ENCODE assay signal across 17 cellular contexts in the genomic region with DNA sequence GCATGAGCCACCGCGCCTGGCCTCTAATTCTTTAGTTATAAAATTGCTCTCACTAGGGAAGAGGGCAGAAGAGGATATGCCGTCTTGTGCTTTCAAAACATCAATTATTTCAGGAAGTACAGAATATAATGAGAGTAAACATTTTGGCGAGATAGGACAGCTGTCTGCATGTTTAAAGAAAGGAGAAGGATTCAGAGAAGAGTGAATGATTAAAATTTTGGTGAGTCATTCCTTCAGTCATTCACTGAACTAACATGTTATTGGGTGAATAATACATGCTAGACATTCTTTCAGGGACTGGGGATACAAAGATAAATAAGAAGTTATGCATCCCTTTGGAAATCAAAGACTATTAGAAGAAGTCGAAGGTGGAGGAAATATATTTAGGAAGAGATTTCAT.
"Had no signal": no experiment of that assay in that cellular context is flagged by ENCODE, and none has a peak within 500 bp of the region (broad histone marks: within the 10 kb centered on the region; RNA-seq: fewer than 3 reads in every experiment).

No MANE protein-coding gene starts in this region.

- H3K27ac ChIP-seq: adrenal gland, prostate gland, right lobe of liver, spleen, tibial nerve had no signal

- H3K4me3 Mint-ChIP-seq: activated CD4-positive, alpha-beta T cell treated with anti-CD3 and anti-CD28 coated beads, Interleukin-2, amount 10 ng/mL, durations not matched to agents 24 days and 14 days; activated naive CD4-positive, alpha-beta T cell treated with anti-CD3 and anti-CD28 coated beads, Interleukin-2, amount 10 ng/mL, durations not matched to agents 7 days and 5 days; endodermal cell; natural killer cell treated with Interleukin-12 subunit alpha and Interleukin-12 subunit beta and Interleukin-15 and Interleukin-18, amount 100 ng/mL, for 72 hours; stimulated activated naive B cell treated with anti-CD40 and anti-IgM and Interleukin-4, amounts not matched to agents 10 μg/mL and 1 μg/mL and 100 μg/mL, for 72 hours had no signal

- H3K9me3 Mint-ChIP-seq: activated CD4-positive, alpha-beta T cell treated with anti-CD3 and anti-CD28 coated beads, Interleukin-2, amount 10 ng/mL, durations not matched to agents 24 days and 14 days; activated naive CD4-positive, alpha-beta T cell treated with anti-CD3 and anti-CD28 coated beads, Interleukin-2, amount 10 ng/mL, durations not matched to agents 7 days and 5 days; endodermal cell had no signal

- H3K27ac Mint-ChIP-seq: activated CD4-positive, alpha-beta T cell treated with anti-CD3 and anti-CD28 coated beads, Interleukin-2, amount 10 ng/mL, durations not matched to agents 24 days and 14 days; activated naive CD4-positive, alpha-beta T cell treated with anti-CD3 and anti-CD28 coated beads, Interleukin-2, amount 10 ng/mL, durations not matched to agents 7 days and 5 days; endodermal cell; natural killer cell treated with Interleukin-12 subunit alpha and Interleukin-12 subunit beta and Interleukin-15 and Interleukin-18, amount 100 ng/mL, for 72 hours; stimulated activated naive B cell treated with anti-CD40 and anti-IgM and Interleukin-4, amounts not matched to agents 10 μg/mL and 1 μg/mL and 100 μg/mL, for 72 hours had no signal

- H3K4me3 ChIP-seq: adrenal gland, mucosa of descending colon, prostate gland, right lobe of liver, spleen, tibial nerve had no signal

- H3K36me3 Mint-ChIP-seq: activated naive CD4-positive, alpha-beta T cell treated with anti-CD3 and anti-CD28 coated beads, Interleukin-2, amount 10 ng/mL, durations not matched to agents 7 days and 5 days; natural killer cell treated with Interleukin-12 subunit alpha and Interleukin-12 subunit beta and Interleukin-15 and Interleukin-18, amount 100 ng/mL, for 72 hours; stimulated activated naive B cell treated with anti-CD40 and anti-IgM and Interleukin-4, amounts not matched to agents 10 μg/mL and 1 μg/mL and 100 μg/mL, for 72 hours had no signal

- ATAC-seq: esophagus mucosa; left colon; mucosa of descending colon; natural killer cell treated with Interleukin-12 subunit alpha and Interleukin-12 subunit beta and Interleukin-15 and Interleukin-18, amount 100 ng/mL, for 72 hours; right lobe of liver; stimulated activated naive B cell treated with anti-CD40 and anti-IgM and Interleukin-4, amounts not matched to agents 10 μg/mL and 1 μg/mL and 100 μg/mL, for 72 hours had no signal

- DNase-seq: activated CD4-positive, alpha-beta T cell treated with anti-CD3 and anti-CD28 coated beads, Interleukin-2, amount 10 ng/mL, durations not matched to agents 24 days and 14 days; activated naive CD4-positive, alpha-beta T cell treated with anti-CD3 and anti-CD28 coated beads, Interleukin-2, amount 10 ng/mL, durations not matched to agents 7 days and 5 days; adrenal gland; endodermal cell; hypothalamus; left colon; mucosa of descending colon; nucleus accumbens; right lobe of liver; spleen; stimulated activated CD4-positive, alpha-beta T cell treated with anti-CD3 and anti-CD28 coated beads, Interleukin-2, amount 100 ng/mL, for 24 hours; stimulated activated naive B cell treated with anti-CD40 and anti-IgM and Interleukin-4, amounts not matched to agents 10 μg/mL and 1 μg/mL and 100 μg/mL, for 72 hours; T1000 had no signal

- H3K27me3 Mint-ChIP-seq: activated CD4-positive, alpha-beta T cell treated with anti-CD3 and anti-CD28 coated beads, Interleukin-2, amount 10 ng/mL, durations not matched to agents 24 days and 14 days; activated naive CD4-positive, alpha-beta T cell treated with anti-CD3 and anti-CD28 coated beads, Interleukin-2, amount 10 ng/mL, durations not matched to agents 7 days and 5 days; stimulated activated naive B cell treated with anti-CD40 and anti-IgM and Interleukin-4, amounts not matched to agents 10 μg/mL and 1 μg/mL and 100 μg/mL, for 72 hours had no signal

- H3K4me1 Mint-ChIP-seq: activated CD4-positive, alpha-beta T cell treated with anti-CD3 and anti-CD28 coated beads, Interleukin-2, amount 10 ng/mL, durations not matched to agents 24 days and 14 days; activated naive CD4-positive, alpha-beta T cell treated with anti-CD3 and anti-CD28 coated beads, Interleukin-2, amount 10 ng/mL, durations not matched to agents 7 days and 5 days; stimulated activated naive B cell treated with anti-CD40 and anti-IgM and Interleukin-4, amounts not matched to agents 10 μg/mL and 1 μg/mL and 100 μg/mL, for 72 hours had no signal
